Comparison of ENCODE assay signal across 1 cellular context in the genomic region with DNA sequence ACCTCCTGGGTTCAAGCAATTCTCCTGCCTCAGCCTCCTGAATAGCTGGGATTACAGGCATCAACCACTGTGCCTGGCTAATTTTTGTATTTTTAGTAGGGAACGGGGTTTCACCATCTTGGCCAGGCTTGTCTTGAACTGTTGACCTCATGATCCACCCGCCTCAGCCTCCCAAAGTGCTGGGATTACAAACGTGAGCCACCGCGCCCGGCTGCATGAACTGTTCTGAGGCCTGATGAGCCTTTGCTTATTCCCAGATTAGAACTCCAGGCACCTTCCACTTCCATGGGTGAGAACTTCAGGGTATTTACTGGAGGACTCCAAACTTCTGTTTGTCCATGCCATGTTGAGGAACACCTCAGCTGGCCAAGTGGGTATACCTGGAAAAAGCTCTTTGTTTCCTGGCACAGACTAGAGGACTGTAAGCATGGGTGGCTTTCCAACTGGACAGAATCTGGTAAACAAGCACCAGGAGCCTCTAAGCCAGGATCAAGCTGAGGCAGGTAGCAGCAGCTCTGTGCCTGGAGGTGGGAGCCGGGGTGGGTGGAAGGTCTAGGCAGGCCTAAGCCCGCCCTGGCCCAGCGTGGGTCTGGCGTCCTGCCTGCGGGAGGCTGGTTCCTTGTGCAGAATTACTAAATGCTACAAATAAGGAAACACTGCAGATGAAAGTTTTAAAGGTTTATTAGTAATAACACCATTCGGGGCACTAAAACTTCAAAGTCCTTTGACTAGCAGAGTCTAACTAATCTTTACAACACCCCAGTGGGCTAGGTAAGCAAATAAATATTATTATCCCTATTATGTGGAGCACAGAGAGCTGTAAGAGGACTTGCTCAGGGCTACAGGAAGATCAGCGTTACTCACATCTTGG.
TF ChIP-seq lines count a peak whose summit lies in the region.

No MANE protein-coding gene starts in this region.

TF ChIP-seq in H1, 55 proteins besides CTCF, POLR2A, EP300 and RAD21:
- no peak for TF ChIP-seq ZNF274 (IDR thresholded peaks at IDR 0.05; ENCODE audit: borderline replicate concordance, extremely low read depth, low read length)
- TF ChIP-seq TBP (IDR thresholded peaks at IDR 0.05; ENCODE audit: low read depth, low read length) = no peak
- no peak for TF ChIP-seq PHF8 (conservative IDR thresholded peaks at IDR 0.05; ENCODE audit: low read depth, low read length)
- TF ChIP-seq, protein P1, sequence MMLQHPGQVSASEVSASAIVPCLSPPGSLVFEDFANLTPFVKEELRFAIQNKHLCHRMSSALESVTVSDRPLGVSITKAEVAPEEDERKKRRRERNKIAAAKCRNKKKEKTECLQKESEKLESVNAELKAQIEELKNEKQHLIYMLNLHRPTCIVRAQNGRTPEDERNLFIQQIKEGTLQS (IDR thresholded peaks at IDR 0.05; ENCODE audit: insufficient read depth, low read depth, low read length) = no peak
- TF ChIP-seq CEBPB (IDR thresholded peaks at IDR 0.05; ENCODE audit: low read depth, low read length) = no peak
- no peak for TF ChIP-seq SUZ12 (IDR thresholded peaks at IDR 0.05; ENCODE audit: low read length)
- TF ChIP-seq, protein P2, sequence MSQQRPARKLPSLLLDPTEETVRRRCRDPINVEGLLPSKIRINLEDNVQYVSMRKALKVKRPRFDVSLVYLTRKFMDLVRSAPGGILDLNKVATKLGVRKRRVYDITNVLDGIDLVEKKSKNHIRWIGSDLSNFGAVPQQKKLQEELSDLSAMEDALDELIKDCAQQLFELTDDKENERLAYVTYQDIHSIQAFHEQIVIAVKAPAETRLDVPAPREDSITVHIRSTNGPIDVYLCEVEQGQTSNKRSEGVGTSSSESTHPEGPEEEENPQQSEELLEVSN (IDR thresholded peaks at IDR 0.05) = no peak
- no peak for TF ChIP-seq RFX5 (IDR thresholded peaks at IDR 0.05; ENCODE audit: borderline replicate concordance, low read depth, low read length)
- TF ChIP-seq CTBP2 (IDR thresholded peaks at IDR 0.05; ENCODE audit: borderline replicate concordance, insufficient read depth, insufficient read length, low read length) = no peak
- no peak for TF ChIP-seq TAF1 (IDR thresholded peaks at IDR 0.05; ENCODE audit: low read depth, low read length)
- no peak for TF ChIP-seq SP1 (IDR thresholded peaks at IDR 0.05; ENCODE audit: low read depth, low read length)
- no peak for TF ChIP-seq SRF (IDR thresholded peaks at IDR 0.05; ENCODE audit: low read depth, low read length)
- no peak for TF ChIP-seq SIX5 (IDR thresholded peaks at IDR 0.05; ENCODE audit: low read depth, low read length)
- TF ChIP-seq CHD2 (IDR thresholded peaks at IDR 0.05; ENCODE audit: low read length) = no peak
- no peak for TF ChIP-seq KDM4A (IDR thresholded peaks at IDR 0.05; ENCODE audit: low read depth, low read length, severe bottlenecking)
- TF ChIP-seq GTF2F1 (IDR thresholded peaks at IDR 0.05; ENCODE audit: borderline replicate concordance, low read depth, low read length) = no peak
- no peak for TF ChIP-seq CREB1 (IDR thresholded peaks at IDR 0.05)
- TF ChIP-seq BRCA1 (IDR thresholded peaks at IDR 0.05; ENCODE audit: low read depth, low read length) = no peak
- TF ChIP-seq CHD1 (IDR thresholded peaks at IDR 0.05; ENCODE audit: low read depth, low read length) = no peak
